ENCODE assay signal across 8 cellular contexts in genomic region chr2:119823734-119824334, GRCh38.
A peak's percentile ranks its signal among the peaks of the same experiment; 100 is the strongest.
DNase-seq lines count a peak whose midpoint lies in the region; ATAC-seq and TF ChIP-seq lines count a peak whose summit lies in the region.

No MANE protein-coding gene starts in this region.

- no peak overlapping the region for H3K27ac Mint-ChIP-seq in activated CD4-positive, alpha-beta T cell treated with anti-CD3 and anti-CD28 coated beads for 36 hours

- no peaks in the 10 kb centered on the region for H3K36me3 ChIP-seq in KMS-11 (ENCODE audit: insufficient read depth)

- no peaks in the 10 kb centered on the region for H3K27me3 Mint-ChIP-seq in activated CD4-positive, alpha-beta T cell treated with anti-CD3 and anti-CD28 coated beads for 36 hours

- peaks cover 5% of the 10 kb centered on the region; the same call in 1 of the 2 replicates for H3K79me2 ChIP-seq in KMS-11 (ENCODE audit: insufficient read depth, low read depth)

- no peak overlapping the region for H2AFZ ChIP-seq in KMS-11 (ENCODE audit: low read depth)

- no peak overlapping the region for H3K9ac ChIP-seq in KMS-11

- ATAC-seq in activated CD4-positive, alpha-beta T cell treated with anti-CD3 and anti-CD28 coated beads for 36 hours = no peak
- ATAC-seq in HG02938 (IDR thresholded peaks at IDR 0.05; ENCODE audit: unreplicated experiment) (no peak), GM19455 (IDR thresholded peaks at IDR 0.05; ENCODE audit: unreplicated experiment) (no peak)

- no peak overlapping the region for H3K4me2 ChIP-seq in KMS-11

- peaks cover 50% of the 10 kb centered on the region for H3K4me1 Mint-ChIP-seq in activated CD4-positive, alpha-beta T cell treated with anti-CD3 and anti-CD28 coated beads for 36 hours

- intact Hi-C loops in activated CD4-positive, alpha-beta T cell treated with anti-CD3 and anti-CD28 coated beads for 36 hours (cut with DNase I, micrococcal nuclease) = loop anchor here (1.0 to 10.0 kb wide), 5 partner anchors 71 to 491 kb away; no protein-coding TSS in a partner anchor

- CTCF ChIA-PET in activated CD4-positive, alpha-beta T cell treated with anti-CD3 and anti-CD28 coated beads for 36 hours (lab: Charles Lee) = interaction anchor here (0.8 to 1.5 kb wide), 13 partner anchors 12 to 353 kb away, joined by 3 to 11 read pairs (median 6); partner anchors contain the start of gene PTPN4

- POLR2A ChIA-PET in activated CD4-positive, alpha-beta T cell treated with anti-CD3 and anti-CD28 coated beads for 36 hours (lab: Charles Lee) = no interaction called here

- H3K27me3 ChIP-seq in KMS-11 (ENCODE audit: insufficient read depth, low read depth) = no peaks in the 10 kb centered on the region

- H4K20me1 ChIP-seq in KMS-11 (ENCODE audit: insufficient read depth) = no peaks in the 10 kb centered on the region

- H3K27ac ChIP-seq in KMS-11 = no peak overlapping the region

- H3K4me3 Mint-ChIP-seq in activated CD4-positive, alpha-beta T cell treated with anti-CD3 and anti-CD28 coated beads for 36 hours = no peak overlapping the region

- H3K36me3 Mint-ChIP-seq in activated CD4-positive, alpha-beta T cell treated with anti-CD3 and anti-CD28 coated beads for 36 hours (ENCODE audit: low read depth) = peaks cover 5% of the 10 kb centered on the region

- H3K4me1 ChIP-seq in KMS-11 (ENCODE audit: low read depth, poor library complexity, severe bottlenecking) = peaks cover 7% of the 10 kb centered on the region

- H3K4me3 ChIP-seq in KMS-11 (IDR thresholded peaks at IDR 0.05; ENCODE audit: insufficient read depth, low read depth, low read length) (no peak overlapping the region), WI38 (ENCODE audit: low read depth, low read length) (no peak overlapping the region)

- TF ChIP-seq CTCF in KMS-11 (conservative IDR thresholded peaks at IDR 0.05; ENCODE audit: low read depth, low read length) (peak; percentile 51; the same call in 1 of the 2 replicates), WI38 (IDR thresholded peaks at IDR 0.05; ENCODE audit: low read depth, low read length) (peak; percentile 63)

- DNase-seq in activated CD4-positive, alpha-beta T cell treated with anti-CD3 and anti-CD28 coated beads for 36 hours = peak; percentile 56
- DNase-seq in activated CD4-positive, alpha-beta T cell treated with anti-CD3 and anti-CD28 coated beads for 1 hour = no peak
- DNase-seq in fibroblast of peridontal ligament (ENCODE audit: extremely low read depth) (peak; percentile 66), pons (ENCODE audit: low spot score) (peak; percentile 48)

- H3K9me3 Mint-ChIP-seq in activated CD4-positive, alpha-beta T cell treated with anti-CD3 and anti-CD28 coated beads for 36 hours (ENCODE audit: low read depth) = no peaks in the 10 kb centered on the region
